ENCODE assay signal across 9 cellular contexts in genomic region chr17:77375526-77375916, GRCh38.
DNase-seq lines count a peak whose midpoint lies in the region; ATAC-seq and TF ChIP-seq lines count a peak whose summit lies in the region.
"Had no signal": no experiment of that assay in that cellular context is flagged by ENCODE, and none has a peak within 500 bp of the region (broad histone marks: within the 10 kb centered on the region; RNA-seq: fewer than 3 reads in every experiment).

No MANE protein-coding gene starts in this region.

- BruUV-seq in Calu3 (replicated peaks; lab: Mats Ljungman, UMichigan): no TSS peak

- no peak overlapping the region for H3K4me3 Mint-ChIP-seq in Calu3 (ENCODE audit: low read depth, unreplicated experiment)

- CTCF ChIA-PET in Calu3 (lab: Charles Lee): no interaction called here

- peaks cover 30% of the 10 kb centered on the region for H3K4me1 Mint-ChIP-seq in Calu3 (ENCODE audit: low read depth, unreplicated experiment)

- peak overlapping the region; percentile 80 for H3K4me3 ChIP-seq in fibroblast of mammary gland (ENCODE audit: control insufficient read depth, low read depth, low read length)

- H3K9me3 Mint-ChIP-seq in Calu3 (ENCODE audit: low read depth, unreplicated experiment): no peaks in the 10 kb centered on the region

- no peaks in the 10 kb centered on the region for H3K27me3 Mint-ChIP-seq in Calu3 (ENCODE audit: unreplicated experiment)

- TF ChIP-seq CTCF in Calu3 (IDR thresholded peaks at IDR 0.05; ENCODE audit: unreplicated experiment): no peak
- TF ChIP-seq CTCF in VCaP (conservative IDR thresholded peaks at IDR 0.05): no peak
- TF ChIP-seq CTCF in fibroblast of mammary gland (conservative IDR thresholded peaks at IDR 0.05; ENCODE audit: control insufficient read depth, insufficient read depth, low read depth, low read length): no peak

- intact Hi-C loops in Calu3 (cut with micrococcal nuclease; ENCODE audit: unreplicated experiment): no loop called here

- ATAC-seq in HG02678 (IDR thresholded peaks at IDR 0.05; ENCODE audit: unreplicated experiment): no peak
- ATAC-seq in HG02610 (IDR thresholded peaks at IDR 0.05; ENCODE audit: unreplicated experiment): no peak

- no peak for DNase-seq in Calu3
- DNase-seq in fibroblast of mammary gland (ENCODE audit: low read depth): no peak
- peak; percentile 52 for DNase-seq in retina
- no peak for DNase-seq in NCI-H146 (lab: John Stamatoyannopoulos, UW)
- no peak for DNase-seq in NCI-H2196 (lab: John Stamatoyannopoulos, UW; ENCODE audit: unreplicated experiment)

- H3K27ac Mint-ChIP-seq in Calu3 (ENCODE audit: unreplicated experiment): peak overlapping the region; percentile 8

- peak overlapping the region; percentile 28 for H3K27ac ChIP-seq in VCaP
- H3K27ac ChIP-seq: HL-60 had no signal

- peaks cover 57% of the 10 kb centered on the region for H3K36me3 Mint-ChIP-seq in Calu3 (ENCODE audit: insufficient read depth, unreplicated experiment)
